Comparison of ENCODE assay signal across 20 cellular contexts in the genomic region with DNA sequence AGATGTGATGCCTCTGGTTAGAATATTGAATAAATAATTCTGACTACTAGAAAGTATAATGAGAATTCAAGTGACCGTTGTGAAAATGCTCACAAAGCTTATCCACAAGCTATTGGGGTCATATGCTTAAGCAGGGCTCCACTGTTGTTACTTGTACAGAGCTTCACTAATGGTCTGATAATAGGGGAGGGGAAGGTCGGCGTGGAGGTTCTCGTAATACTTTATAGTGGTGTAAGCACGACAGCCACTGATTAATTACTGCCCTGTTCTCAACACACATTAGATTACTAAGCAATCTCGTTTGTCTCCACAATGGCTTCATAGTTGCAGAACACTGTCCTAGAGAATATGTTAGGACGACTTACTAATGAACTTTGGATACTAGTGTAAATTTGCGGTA. TPM values are rescaled to one million over a fixed set of nuclear protein-coding genes. Genes with fewer than 3 reads are reported as not detected.
DNase-seq lines count a peak whose midpoint lies in the region; ATAC-seq and TF ChIP-seq lines count a peak whose summit lies in the region.
"Had no signal": no experiment of that assay in that cellular context is flagged by ENCODE, and none has a peak within 500 bp of the region (broad histone marks: within the 10 kb centered on the region; RNA-seq: fewer than 3 reads in every experiment).

No MANE protein-coding gene starts in this region.

- DNase-seq in A172 (ENCODE audit: low spot score) (peak; percentile 79), globus pallidus (ENCODE audit: low spot score) (peak; percentile 62), osteoblast (ENCODE audit: insufficient read length, low spot score, missing footprints) (no peak), T1000 (lab: John Stamatoyannopoulos, UW) (no peak)
- no peak for DNase-seq in CD8-positive, alpha-beta T cell
- DNase-seq in activated effector memory CD4-positive, alpha-beta T cell treated with Interleukin-2 at 50 U/mL for 16 hours: no peak
- DNase-seq: activated CD4-positive, alpha-beta T cell treated with anti-CD3 and anti-CD28 coated beads, Interleukin-2, amount 50 U/mL, for 1 hour; activated CD8-positive, alpha-beta memory T cell treated with anti-CD3 and anti-CD28 coated beads, Interleukin-2, amount 50 U/mL, for 48 hours; activated naive CD4-positive, alpha-beta T cell treated with Interleukin-2 at 50 U/mL for 16 hours; CD4-positive, alpha-beta memory T cell; dermis blood vessel endothelial cell; mesendoderm; NCI-H1436; NCI-H2171; Peyer's patch; upper lobe of left lung had no signal

- peak; percentile 54 for ATAC-seq in SK-N-SH treated with all-trans-retinoic acid at 6 μM for 48 hours
- no peak for ATAC-seq in CD8-positive, alpha-beta T cell
- ATAC-seq in HG03571 (IDR thresholded peaks at IDR 0.05; ENCODE audit: unreplicated experiment): no peak
- ATAC-seq: HepG2; stimulated activated effector memory CD8-positive, alpha-beta T cell treated with anti-CD3 and anti-CD28 coated beads, Interleukin-12 subunit alpha, Interleukin-12 subunit beta, amount 100 ng/mL, for 72 hours had no signal

- peak overlapping the region; percentile 66 for H3K4me3 ChIP-seq in osteoblast (ENCODE audit: insufficient read depth, low read length)
- no peak overlapping the region for H3K4me3 ChIP-seq in CD8-positive, alpha-beta T cell (ENCODE audit: low read depth, low read length)
- H3K4me3 ChIP-seq: Peyer's patch, upper lobe of left lung had no signal

- peaks cover 27% of the 10 kb centered on the region for H3K4me1 ChIP-seq in osteoblast (ENCODE audit: insufficient read depth, low read length)
- no peaks in the 10 kb centered on the region for H3K4me1 ChIP-seq in CD8-positive, alpha-beta T cell (ENCODE audit: insufficient read depth, low read length)
- H3K4me1 ChIP-seq: Peyer's patch, upper lobe of left lung had no signal

- CTCF ChIA-PET in CD8-positive, alpha-beta T cell (lab: Charles Lee): no interaction called here

- H3K27me3 Mint-ChIP-seq in CD8-positive, alpha-beta T cell (ENCODE audit: low read depth): no peaks in the 10 kb centered on the region
- H3K27me3 Mint-ChIP-seq: CD4-positive, alpha-beta memory T cell had no signal

- H3K36me3 ChIP-seq in osteoblast (ENCODE audit: insufficient read depth, low read length): no peaks in the 10 kb centered on the region
- no peaks in the 10 kb centered on the region for H3K36me3 ChIP-seq in CD8-positive, alpha-beta T cell (ENCODE audit: insufficient read depth, low read length)
- H3K36me3 ChIP-seq: Peyer's patch, upper lobe of left lung had no signal

- intact Hi-C loops in CD8-positive, alpha-beta T cell (cut with DNase I, micrococcal nuclease): no loop called here

- no peaks in the 10 kb centered on the region for H3K36me3 Mint-ChIP-seq in CD8-positive, alpha-beta T cell
- H3K36me3 Mint-ChIP-seq: CD4-positive, alpha-beta memory T cell; stimulated activated effector memory CD8-positive, alpha-beta T cell treated with anti-CD3 and anti-CD28 coated beads, Interleukin-12 subunit alpha, Interleukin-12 subunit beta, amount 100 ng/mL, for 72 hours had no signal

- POLR2A ChIA-PET in CD8-positive, alpha-beta T cell (lab: Charles Lee): no interaction called here

- H3K4me2 ChIP-seq in osteoblast (ENCODE audit: insufficient read depth, low read length): peak overlapping the region; percentile 89

- H2AFZ ChIP-seq in osteoblast (ENCODE audit: low read length): peak overlapping the region; percentile 89

- no peak overlapping the region for H3K27ac Mint-ChIP-seq in CD8-positive, alpha-beta T cell
- H3K27ac Mint-ChIP-seq: CD4-positive, alpha-beta memory T cell; stimulated activated effector memory CD8-positive, alpha-beta T cell treated with anti-CD3 and anti-CD28 coated beads, Interleukin-12 subunit alpha, Interleukin-12 subunit beta, amount 100 ng/mL, for 72 hours had no signal

- no peak overlapping the region for H3K4me3 Mint-ChIP-seq in CD8-positive, alpha-beta T cell
- H3K4me3 Mint-ChIP-seq: CD4-positive, alpha-beta memory T cell; stimulated activated effector memory CD8-positive, alpha-beta T cell treated with anti-CD3 and anti-CD28 coated beads, Interleukin-12 subunit alpha, Interleukin-12 subunit beta, amount 100 ng/mL, for 72 hours had no signal

- no peaks in the 10 kb centered on the region for H4K20me1 ChIP-seq in osteoblast (ENCODE audit: insufficient read depth, low read length)

- H3K79me2 ChIP-seq in osteoblast (ENCODE audit: insufficient read depth, low read length): peaks cover 57% of the 10 kb centered on the region

- H3K27me3 ChIP-seq in osteoblast (ENCODE audit: insufficient read depth, low read length): no peaks in the 10 kb centered on the region
- H3K27me3 ChIP-seq in CD8-positive, alpha-beta T cell (ENCODE audit: insufficient read depth, low read length): no peaks in the 10 kb centered on the region
- H3K27me3 ChIP-seq: Peyer's patch, upper lobe of left lung had no signal

- H3K27ac ChIP-seq in osteoblast (ENCODE audit: low read depth, low read length): peak overlapping the region; percentile 70
- no peak overlapping the region for H3K27ac ChIP-seq in CD8-positive, alpha-beta T cell (ENCODE audit: low read depth, low read length)

- H3K9me3 Mint-ChIP-seq in CD8-positive, alpha-beta T cell: no peaks in the 10 kb centered on the region

- H3K4me1 Mint-ChIP-seq in CD8-positive, alpha-beta T cell (ENCODE audit: low read depth): no peaks in the 10 kb centered on the region
- H3K4me1 Mint-ChIP-seq: CD4-positive, alpha-beta memory T cell; stimulated activated effector memory CD8-positive, alpha-beta T cell treated with anti-CD3 and anti-CD28 coated beads, Interleukin-12 subunit alpha, Interleukin-12 subunit beta, amount 100 ng/mL, for 72 hours had no signal

- no peak for TF ChIP-seq CTCF in osteoblast (IDR thresholded peaks at IDR 0.05; ENCODE audit: extremely low read depth, low read depth, low read length)
- TF ChIP-seq CTCF in CD8-positive, alpha-beta T cell (IDR thresholded peaks at IDR 0.05): no peak

- H3K9me3 ChIP-seq in osteoblast (ENCODE audit: low read depth, low read length): no peaks in the 10 kb centered on the region
- H3K9me3 ChIP-seq in CD8-positive, alpha-beta T cell (ENCODE audit: low read length): no peaks in the 10 kb centered on the region
- H3K9me3 ChIP-seq: Peyer's patch, upper lobe of left lung had no signal

TF ChIP-seq in SK-N-SH treated with all-trans-retinoic acid at 6 μM for 48 hours, 23 proteins besides CTCF, POLR2A, EP300 and RAD21:
- TF ChIP-seq BACH2 (CRISPR knock-in tag; IDR thresholded peaks at IDR 0.05; ENCODE audit: borderline replicate concordance) (no peak), TCF4 (CRISPR knock-in tag; IDR thresholded peaks at IDR 0.05; ENCODE audit: borderline replicate concordance) (no peak), ZNF8 (CRISPR knock-in tag; IDR thresholded peaks at IDR 0.05) (no peak)
- TF ChIP-seq, protein P1, sequence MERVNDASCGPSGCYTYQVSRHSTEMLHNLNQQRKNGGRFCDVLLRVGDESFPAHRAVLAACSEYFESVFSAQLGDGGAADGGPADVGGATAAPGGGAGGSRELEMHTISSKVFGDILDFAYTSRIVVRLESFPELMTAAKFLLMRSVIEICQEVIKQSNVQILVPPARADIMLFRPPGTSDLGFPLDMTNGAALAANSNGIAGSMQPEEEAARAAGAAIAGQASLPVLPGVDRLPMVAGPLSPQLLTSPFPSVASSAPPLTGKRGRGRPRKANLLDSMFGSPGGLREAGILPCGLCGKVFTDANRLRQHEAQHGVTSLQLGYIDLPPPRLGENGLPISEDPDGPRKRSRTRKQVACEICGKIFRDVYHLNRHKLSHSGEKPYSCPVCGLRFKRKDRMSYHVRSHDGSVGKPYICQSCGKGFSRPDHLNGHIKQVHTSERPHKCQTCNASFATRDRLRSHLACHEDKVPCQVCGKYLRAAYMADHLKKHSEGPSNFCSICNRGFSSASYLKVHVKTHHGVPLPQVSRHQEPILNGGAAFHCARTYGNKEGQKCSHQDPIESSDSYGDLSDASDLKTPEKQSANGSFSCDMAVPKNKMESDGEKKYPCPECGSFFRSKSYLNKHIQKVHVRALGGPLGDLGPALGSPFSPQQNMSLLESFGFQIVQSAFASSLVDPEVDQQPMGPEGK (CRISPR knock-in tag; IDR thresholded peaks at IDR 0.05; ENCODE audit: borderline replicate concordance): no peak
- TF ChIP-seq, protein P2, sequence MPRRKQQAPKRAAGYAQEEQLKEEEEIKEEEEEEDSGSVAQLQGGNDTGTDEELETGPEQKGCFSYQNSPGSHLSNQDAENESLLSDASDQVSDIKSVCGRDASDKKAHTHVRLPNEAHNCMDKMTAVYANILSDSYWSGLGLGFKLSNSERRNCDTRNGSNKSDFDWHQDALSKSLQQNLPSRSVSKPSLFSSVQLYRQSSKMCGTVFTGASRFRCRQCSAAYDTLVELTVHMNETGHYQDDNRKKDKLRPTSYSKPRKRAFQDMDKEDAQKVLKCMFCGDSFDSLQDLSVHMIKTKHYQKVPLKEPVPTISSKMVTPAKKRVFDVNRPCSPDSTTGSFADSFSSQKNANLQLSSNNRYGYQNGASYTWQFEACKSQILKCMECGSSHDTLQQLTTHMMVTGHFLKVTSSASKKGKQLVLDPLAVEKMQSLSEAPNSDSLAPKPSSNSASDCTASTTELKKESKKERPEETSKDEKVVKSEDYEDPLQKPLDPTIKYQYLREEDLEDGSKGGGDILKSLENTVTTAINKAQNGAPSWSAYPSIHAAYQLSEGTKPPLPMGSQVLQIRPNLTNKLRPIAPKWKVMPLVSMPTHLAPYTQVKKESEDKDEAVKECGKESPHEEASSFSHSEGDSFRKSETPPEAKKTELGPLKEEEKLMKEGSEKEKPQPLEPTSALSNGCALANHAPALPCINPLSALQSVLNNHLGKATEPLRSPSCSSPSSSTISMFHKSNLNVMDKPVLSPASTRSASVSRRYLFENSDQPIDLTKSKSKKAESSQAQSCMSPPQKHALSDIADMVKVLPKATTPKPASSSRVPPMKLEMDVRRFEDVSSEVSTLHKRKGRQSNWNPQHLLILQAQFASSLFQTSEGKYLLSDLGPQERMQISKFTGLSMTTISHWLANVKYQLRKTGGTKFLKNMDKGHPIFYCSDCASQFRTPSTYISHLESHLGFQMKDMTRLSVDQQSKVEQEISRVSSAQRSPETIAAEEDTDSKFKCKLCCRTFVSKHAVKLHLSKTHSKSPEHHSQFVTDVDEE (CRISPR knock-in tag; IDR thresholded peaks at IDR 0.05): peak; percentile 62
TF ChIP-seq in SK-N-SH treated with all-trans-retinoic acid at 6 μM for 48 hours: peak in this region for 1.

RNA-seq across cellular contexts. Expression of gene UNC5C, which starts 11.6 kb away (rescaled TPM):
- total RNA-seq in A172 (2014; rRNA removed; shearing (Covaris generic)): 17.4 and 20.0 TPM in 2 replicates
- 9.0 and 13.6 TPM in 2 replicates for total RNA-seq in osteoblast
- not detected for total RNA-seq in CD8-positive, alpha-beta T cell
- total RNA-seq: CD4-positive, alpha-beta memory T cell; HepG2 had no signal

Comparison
In these comparisons a context has a peak if more than half of its experiments do, and no peak if none do; other contexts are left out.
1. DNase-seq: peak in A172 (single experiment) and globus pallidus (single experiment); none in osteoblast (single experiment), CD8-positive, alpha-beta T cell (0 of 7), T1000 (single experiment) and activated effector memory CD4-positive, alpha-beta T cell treated with Interleukin-2 at 50 U/mL for 16 hours (single experiment).
2. RNA of gene UNC5C, which starts 11.6 kb away (total RNA-seq): 17.4 to 20.0 TPM in A172 and 9.0 to 13.6 TPM in osteoblast; not detected in CD8-positive, alpha-beta T cell; every median in the first group is over 10 times any median in the second.